ENCODE assay signal across 12 cellular contexts in the genomic region with DNA sequence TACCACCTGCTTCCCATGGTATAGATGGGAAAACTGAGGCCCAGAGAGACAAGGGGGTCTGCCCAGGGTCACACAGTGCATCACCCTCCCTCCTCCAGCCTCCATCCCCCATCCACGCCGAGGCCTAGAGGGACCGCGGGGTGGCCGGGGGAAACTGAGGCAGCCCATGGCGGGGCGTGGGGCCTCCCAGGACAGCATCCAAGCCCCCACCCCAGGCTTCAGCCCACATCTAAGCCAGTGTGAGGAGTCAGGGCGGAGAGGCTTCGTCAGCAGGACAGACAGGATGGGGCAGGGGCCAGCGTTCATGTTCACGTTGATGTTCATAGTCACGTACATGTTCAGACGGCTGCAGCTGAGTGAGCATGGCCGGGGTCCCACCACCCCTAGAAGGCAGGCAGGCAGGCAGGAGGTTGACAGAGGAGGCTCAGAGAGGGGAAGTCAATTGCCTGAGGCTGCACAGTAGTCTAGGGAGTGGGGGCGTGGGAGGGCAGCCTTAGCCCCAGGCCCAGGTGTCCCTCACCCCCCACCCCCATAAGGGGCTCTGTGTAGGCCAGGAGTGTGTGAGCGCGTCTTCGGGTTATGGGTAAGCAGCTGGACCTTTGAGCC. TPM values are rescaled to one million over a fixed set of nuclear protein-coding genes. Genes with fewer than 3 reads are reported as not detected.
DNase-seq lines count a peak whose midpoint lies in the region; ATAC-seq and TF ChIP-seq lines count a peak whose summit lies in the region.
"Had no signal": no experiment of that assay in that cellular context is flagged by ENCODE, and none has a peak within 500 bp of the region (broad histone marks: within the 10 kb centered on the region; RNA-seq: fewer than 3 reads in every experiment).

No MANE protein-coding gene starts in this region.

- intact Hi-C loops in IMR-90 (cut with micrococcal nuclease), result no loop called here

- H3K4me2 ChIP-seq in IMR-90 (ENCODE audit: low read depth, low read length) (no peak overlapping the region), mesendoderm (ENCODE audit: low read length) (no peak overlapping the region)

- no peak overlapping the region for H3K23ac ChIP-seq in IMR-90 (ENCODE audit: low read depth, low read length)
- no peak overlapping the region for H3K23ac ChIP-seq in mesendoderm (ENCODE audit: low read length)

- TF ChIP-seq EP300 in suprapubic skin (IDR thresholded peaks at IDR 0.05), result no peak

- H3K9me1 ChIP-seq in IMR-90 (ENCODE audit: insufficient read depth, low read length), result peaks cover 12% of the 10 kb centered on the region

- no TSS peak for BruUV-seq in IMR-90 (replicated peaks; lab: Mats Ljungman, UMichigan)

- H3K4ac ChIP-seq in IMR-90 (ENCODE audit: low read depth, low read length), result peak overlapping the region; percentile 79
- H3K4ac ChIP-seq in mesendoderm (ENCODE audit: low read depth, low read length), result no peak overlapping the region

- WGBS in IMR-90 (ENCODE audit: extremely low coverage in 2 of 2, insufficient read length in 1 of 2), 2 experiments, result no CpG with 5 or more reads among the region's 18 CpGs
- no CpG with 5 or more reads among the region's 18 CpGs for WGBS in mesendoderm (ENCODE audit: extremely low coverage, insufficient coverage, low lambda C conversion rate)
- WGBS in suprapubic skin, result 77% methylated on average over 5 of the region's 18 CpGs

- H3K27ac ChIP-seq in IMR-90 (ENCODE audit: insufficient read depth, low read length), result no peak overlapping the region
- peak overlapping the region; percentile 85 for H3K27ac ChIP-seq in caudate nucleus (ENCODE audit: low read depth, low read length)
- H3K27ac ChIP-seq in mesendoderm (ENCODE audit: low read depth, low read length), result no peak overlapping the region
- peak overlapping the region; percentile 70 for H3K27ac ChIP-seq in suprapubic skin

- H2BK5ac ChIP-seq in IMR-90 (ENCODE audit: low read depth, low read length, poor library complexity, severe bottlenecking) (peak overlapping the region; percentile 12), mesendoderm (ENCODE audit: low read length) (no peak overlapping the region)

- no peak overlapping the region; the same call in 1 of the 2 replicates for H4K91ac ChIP-seq in IMR-90 (ENCODE audit: insufficient read depth, low read depth, low read length)

- no peaks in the 10 kb centered on the region for H3K27me3 ChIP-seq in IMR-90 (ENCODE audit: control insufficient read depth, insufficient read depth, low read length)
- H3K27me3 ChIP-seq in mesendoderm (ENCODE audit: insufficient read depth, low read length, poor library complexity), result no peaks in the 10 kb centered on the region
- H3K27me3 ChIP-seq in suprapubic skin, result no peaks in the 10 kb centered on the region

- H3K36me3 ChIP-seq in IMR-90 (ENCODE audit: control insufficient read depth, insufficient read depth, low read length), result peaks cover 54% of the 10 kb centered on the region
- H3K36me3 ChIP-seq in mesendoderm (ENCODE audit: control insufficient read depth, insufficient read depth, low read length), result no peaks in the 10 kb centered on the region
- peaks cover 58% of the 10 kb centered on the region for H3K36me3 ChIP-seq in suprapubic skin

- H2BK15ac ChIP-seq in IMR-90 (ENCODE audit: low read depth, low read length) (no peak overlapping the region), mesendoderm (replicated peaks; ENCODE audit: low read depth) (no peak overlapping the region)

- in situ Hi-C loops in IMR-90 (cut with MboI; ENCODE audit: low sequenced_read_pairs), result no loop called here

- H3K79me2 ChIP-seq in mesendoderm (ENCODE audit: control insufficient read depth, insufficient read depth, low read length), result no peaks in the 10 kb centered on the region

- no peaks in the 10 kb centered on the region for H3K9me3 ChIP-seq in IMR-90 (ENCODE audit: control insufficient read depth, insufficient read depth, low read length)
- H3K9me3 ChIP-seq in suprapubic skin, result no peaks in the 10 kb centered on the region

- H3K79me1 ChIP-seq in IMR-90 (ENCODE audit: low read depth in 1 of 2, low read length in 2 of 2), result peaks cover 44 to 85% of the 10 kb centered on the region in 2 experiments
- H3K79me1 ChIP-seq in mesendoderm (ENCODE audit: low read length), result no peaks in the 10 kb centered on the region

- H3K18ac ChIP-seq in IMR-90 (ENCODE audit: low read depth, low read length) (no peak overlapping the region), mesendoderm (ENCODE audit: low read length) (no peak overlapping the region)

- no peak for TF ChIP-seq POLR2A in IMR-90 (IDR thresholded peaks at IDR 0.05; ENCODE audit: low read depth, low read length)
- TF ChIP-seq POLR2A in suprapubic skin (IDR thresholded peaks at IDR 0.05), result no peak

- H3K9ac ChIP-seq in IMR-90 (ENCODE audit: low read depth, low read length), result no peak overlapping the region; the same call in 1 of the 2 replicates
- no peak overlapping the region for H3K9ac ChIP-seq in mesendoderm (ENCODE audit: low read length)

- TF ChIP-seq RAD21 in IMR-90 (IDR thresholded peaks at IDR 0.05; ENCODE audit: low read length), result no peak

- no peak for DNase-seq in IMR-90
- DNase-seq in caudate nucleus (lab: John Stamatoyannopoulos, UW), result no peak
- DNase-seq in mesendoderm, result no peak
- no peak for DNase-seq in suprapubic skin (ENCODE audit: low spot score in 2 of 2)
- DNase-seq in amniotic stem cell (lab: John Stamatoyannopoulos, UW), result no peak
- DNase-seq: activated effector memory CD4-positive, alpha-beta T cell treated with Interleukin-2 at 50 U/mL for 16 hours; CD8-positive, alpha-beta T cell had no signal

- H4K5ac ChIP-seq in IMR-90 (ENCODE audit: low read depth, low read length) (no peak overlapping the region), mesendoderm (ENCODE audit: low read length) (no peak overlapping the region)

- H3K4me3 ChIP-seq in IMR-90 (ENCODE audit: insufficient read depth, low read depth, low read length) (no peak overlapping the region), mesendoderm (ENCODE audit: low read length) (no peak overlapping the region), suprapubic skin (no peak overlapping the region)

- CTCF ChIA-PET in IMR-90 (lab: Yijun Ruan, JAX), result no interaction called here

- H4K20me1 ChIP-seq in IMR-90 (ENCODE audit: insufficient read depth, low read length), result peaks cover 52% of the 10 kb centered on the region

- H2AFZ ChIP-seq in IMR-90 (replicated peaks; ENCODE audit: low read length, poor library complexity), result no peak overlapping the region

- H2BK120ac ChIP-seq in IMR-90 (ENCODE audit: low read depth, low read length) (0 out of 2 replicates have a peak overlapping the region, but pooled peaks have one; percentile 23), mesendoderm (ENCODE audit: low read depth, low read length) (no peak overlapping the region)

- POLR2A ChIA-PET in IMR-90 (lab: Charles Lee; ENCODE audit: unreplicated experiment), result no interaction called here

- H2AK9ac ChIP-seq in IMR-90 (replicated peaks; ENCODE audit: low read depth, low read length, poor library complexity), result peak overlapping the region; percentile 66

- dilution Hi-C loops in IMR-90 (cut with HindIII; ENCODE audit: low sequenced_read_pairs, unreplicated experiment), result no loop called here

- H4K8ac ChIP-seq in IMR-90 (ENCODE audit: low read depth in 2 of 2, low read length in 2 of 2), result peak overlapping the region in 1 of 2 experiments; percentile 40; a peak in 1 of 4 replicates
- H4K8ac ChIP-seq in mesendoderm (ENCODE audit: low read depth, low read length), result no peak overlapping the region

- H3K14ac ChIP-seq in IMR-90 (replicated peaks; ENCODE audit: low read depth, low read length), result 0 out of 2 replicates have a peak overlapping the region, but pooled peaks have one; percentile 21

- ATAC-seq in IMR-90 (ENCODE audit: low read depth), result no peak
- ATAC-seq in HG02970 (IDR thresholded peaks at IDR 0.05; ENCODE audit: low FRiP score, unreplicated experiment), result no peak
- no peak for ATAC-seq in GM19467 (IDR thresholded peaks at IDR 0.05; ENCODE audit: unreplicated experiment)
- ATAC-seq: CD8-positive, alpha-beta T cell had no signal

- TF ChIP-seq CTCF in IMR-90 (conservative IDR thresholded peaks at IDR 0.05; ENCODE audit: low read depth, low read length) (no peak), suprapubic skin (IDR thresholded peaks at IDR 0.05) (no peak)

- H3K56ac ChIP-seq in IMR-90 (ENCODE audit: extremely low read depth, insufficient read depth, low read length) (no peak overlapping the region), mesendoderm (ENCODE audit: low read length) (peak overlapping the region; percentile 50)

- peak overlapping the region; percentile 80 for H2AK5ac ChIP-seq in IMR-90 (ENCODE audit: low read depth, low read length)
- peak overlapping the region; percentile 36 for H2AK5ac ChIP-seq in mesendoderm (ENCODE audit: low read length)

- H3K4me1 ChIP-seq in IMR-90 (ENCODE audit: control insufficient read depth, insufficient read depth, low read length), result peaks cover 29% of the 10 kb centered on the region
- H3K4me1 ChIP-seq in mesendoderm (ENCODE audit: control insufficient read depth, low read depth, low read length), result peaks cover 6% of the 10 kb centered on the region
- H3K4me1 ChIP-seq in suprapubic skin, result peaks cover 34% of the 10 kb centered on the region

- no peak overlapping the region for H2BK20ac ChIP-seq in IMR-90 (ENCODE audit: low read depth, low read length)

RNA-seq across cellular contexts. Expression of a gene that starts 23.3 kb away (rescaled TPM):
- not detected in 2 replicates for total RNA-seq in IMR-90 (2012; rRNA removed)
- not detected in 2 replicates for polyA plus RNA-seq in IMR-90 (2012; rRNA removed)
- polyA plus RNA-seq in IMR-90 (2012; cell fraction: cytosol; rRNA removed), result 0.09 TPM in 1 of 2 replicates, not detected in the other
- not detected in 2 replicates for polyA plus RNA-seq in IMR-90 (2012; cell fraction: nucleus; rRNA removed; ENCODE audit: low replicate concordance)
- 6.4 TPM for polyA plus RNA-seq in mesendoderm (2013, experiment 1 of 2)
- 5.3 TPM for polyA plus RNA-seq in mesendoderm (2013, experiment 2 of 2)
- 1 to 10 TPM in 1 of 4 donors, not detected in 3; 2.1 TPM for total RNA-seq in suprapubic skin
- total RNA-seq: neural crest cell; T-helper 1 cell treated with Interleukin-12 subunit alpha and Interleukin-12 subunit beta and Interleukin-4 antibody, amounts not matched to agents 30 ng/mL and 1 ng/mL, for 36 hours had no signal

RNA-seq across cellular contexts. Expression of a gene that starts 26.2 kb away (rescaled TPM):
- total RNA-seq in IMR-90 (2012; rRNA removed) (not detected in 2 replicates), suprapubic skin (not detected)
- polyA plus RNA-seq in IMR-90 (2012; rRNA removed), result not detected in 2 replicates
- not detected in 2 replicates for polyA plus RNA-seq in IMR-90 (2012; cell fraction: cytosol; rRNA removed)
- not detected in 2 replicates for polyA plus RNA-seq in IMR-90 (2012; cell fraction: nucleus; rRNA removed; ENCODE audit: low replicate concordance)
- not detected for polyA plus RNA-seq in mesendoderm (2013, experiment 1 of 2)
- polyA plus RNA-seq in mesendoderm (2013, experiment 2 of 2), result not detected
- total RNA-seq: CD8-positive, alpha-beta T cell; LHCN-M2; neural crest cell; T-helper 1 cell treated with Interleukin-12 subunit alpha and Interleukin-12 subunit beta and Interleukin-4 antibody, amounts not matched to agents 30 ng/mL and 1 ng/mL, for 36 hours had no signal

RNA-seq across cellular contexts. Expression of a gene that starts 43.4 kb away (rescaled TPM):
- 3.2 and 4.2 TPM in 2 replicates for total RNA-seq in IMR-90 (2012; rRNA removed)
- polyA plus RNA-seq in IMR-90 (2012; rRNA removed), result 9.2 and 13.6 TPM in 2 replicates
- polyA plus RNA-seq in IMR-90 (2012; cell fraction: cytosol; rRNA removed), result 19.8 and 19.9 TPM in 2 replicates
- polyA plus RNA-seq in IMR-90 (2012; cell fraction: nucleus; rRNA removed; ENCODE audit: low replicate concordance), result 5.3 and 24.1 TPM in 2 replicates
- 9.3 TPM for polyA plus RNA-seq in mesendoderm (2013, experiment 1 of 2)
- polyA plus RNA-seq in mesendoderm (2013, experiment 2 of 2), result 9.4 TPM
- total RNA-seq in suprapubic skin, result 10 to 100 TPM; 10.9 to 21.7 (median 17.9) TPM

RNA-seq across cellular contexts. Expression of a gene that starts 49.1 kb away (rescaled TPM):
- 21.5 and 24.4 TPM in 2 replicates for total RNA-seq in IMR-90 (2012; rRNA removed)
- 47.8 and 56.3 TPM in 2 replicates for polyA plus RNA-seq in IMR-90 (2012; rRNA removed)
- polyA plus RNA-seq in IMR-90 (2012; cell fraction: cytosol; rRNA removed), result 34.0 and 49.4 TPM in 2 replicates
- 57.9 and 195 TPM in 2 replicates for polyA plus RNA-seq in IMR-90 (2012; cell fraction: nucleus; rRNA removed; ENCODE audit: low replicate concordance)
- polyA plus RNA-seq in mesendoderm (2013, experiment 1 of 2), result 20.3 TPM
- 21.8 TPM for polyA plus RNA-seq in mesendoderm (2013, experiment 2 of 2)
- total RNA-seq in suprapubic skin, result 10 to 100 TPM; 45.1 to 51.1 (median 47.9) TPM

Comparison
In these comparisons a context has a peak if more than half of its experiments do, and no peak if none do; other contexts are left out.
1. H3K27ac ChIP-seq: peak in caudate nucleus (single experiment) and suprapubic skin (single experiment); none in IMR-90 (single experiment) and mesendoderm (single experiment).